16 cellular contexts compared by ENCODE assay signal in the genomic region with DNA sequence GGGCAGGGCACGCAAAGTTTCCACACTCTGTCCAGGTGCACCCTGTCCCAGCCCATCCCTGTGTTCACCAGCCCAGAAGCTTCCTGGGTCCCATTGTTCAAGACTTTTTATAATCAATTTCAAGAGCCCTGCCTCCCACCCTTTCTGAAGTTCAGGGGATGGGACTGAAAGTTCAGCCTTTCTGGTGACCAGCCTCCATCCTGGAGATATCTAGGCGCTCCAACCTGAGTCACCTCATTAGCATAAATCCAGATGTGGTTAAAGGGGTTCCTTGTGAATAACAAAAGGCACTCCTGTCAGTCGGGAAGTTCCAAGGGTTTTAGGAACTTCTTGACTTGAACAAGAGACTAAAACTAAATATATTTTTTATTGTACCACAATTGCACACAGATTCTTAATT. TPM values are rescaled to one million over a fixed set of nuclear protein-coding genes. Genes with fewer than 3 reads are reported as not detected.
DNase-seq lines count a peak whose midpoint lies in the region; ATAC-seq and TF ChIP-seq lines count a peak whose summit lies in the region.
"Had no signal": no experiment of that assay in that cellular context is flagged by ENCODE, and none has a peak within 500 bp of the region (broad histone marks: within the 10 kb centered on the region; RNA-seq: fewer than 3 reads in every experiment).

No MANE protein-coding gene starts in this region.

- H3K4me3 ChIP-seq in HCT116 (replicated peaks in 1 of 2; ENCODE audit: low read depth in 1 of 2, low read length in 2 of 2) = no peak overlapping the region
- H3K4me3 ChIP-seq in mesendoderm (ENCODE audit: low read length) = no peak overlapping the region
- H3K4me3 ChIP-seq: BLaER1 treated with 17β-estradiol and CSF1 and Interleukin-3, amounts not matched to agents 10 nM and 100 nM; MG63 had no signal

- no TSS peak for BruUV-seq in HCT116 (replicated peaks; lab: Mats Ljungman, UMichigan)

- H2AK5ac ChIP-seq in mesendoderm (ENCODE audit: low read length) = no peak overlapping the region

- WGBS in mesendoderm (ENCODE audit: extremely low coverage, insufficient coverage, low lambda C conversion rate) = no CpG with 5 or more reads among the region's 3 CpGs

- no peaks in the 10 kb centered on the region for H3K9me3 ChIP-seq in HCT116 (ENCODE audit: control insufficient read depth in 1 of 2, insufficient read depth in 1 of 2, low read depth in 1 of 2, low read length in 2 of 2)
- H3K9me3 ChIP-seq: BLaER1 treated with 17β-estradiol and CSF1 and Interleukin-3, amounts not matched to agents 10 nM and 100 nM; MG63 had no signal

- H3K4me1 ChIP-seq in HCT116 (ENCODE audit: control insufficient read depth in 1 of 2, insufficient read depth in 2 of 2, low read length in 2 of 2) (peaks cover 0 to 5% of the 10 kb centered on the region in 2 experiments; a peak in 1 of 4 replicates), mesendoderm (ENCODE audit: control insufficient read depth, low read depth, low read length) (no peaks in the 10 kb centered on the region)
- H3K4me1 ChIP-seq: BLaER1 treated with 17β-estradiol and CSF1 and Interleukin-3, amounts not matched to agents 10 nM and 100 nM had no signal

- H2BK5ac ChIP-seq in mesendoderm (ENCODE audit: low read length) = no peak overlapping the region

- H3K4me2 ChIP-seq in HCT116 (ENCODE audit: low read length) = no peak overlapping the region
- H3K4me2 ChIP-seq in mesendoderm (ENCODE audit: low read length) = no peak overlapping the region
- H3K4me2 ChIP-seq: BLaER1 treated with 17β-estradiol and CSF1 and Interleukin-3, amounts not matched to agents 10 nM and 100 nM had no signal

- H3K4ac ChIP-seq in mesendoderm (ENCODE audit: low read depth, low read length) = no peak overlapping the region

- H2BK120ac ChIP-seq in mesendoderm (ENCODE audit: low read depth, low read length) = no peak overlapping the region

- no peak overlapping the region for H3K23ac ChIP-seq in mesendoderm (ENCODE audit: low read length)

- H3K27ac ChIP-seq in HCT116 (ENCODE audit: low read depth, low read length) (no peak overlapping the region), mesendoderm (ENCODE audit: low read depth, low read length) (no peak overlapping the region)
- H3K27ac ChIP-seq: BLaER1 treated with 17β-estradiol and CSF1 and Interleukin-3, amounts not matched to agents 10 nM and 100 nM had no signal

- H3K36me3 ChIP-seq in HCT116 (ENCODE audit: control insufficient read depth in 1 of 2, insufficient read depth in 2 of 2, low read length in 2 of 2) = no peaks in the 10 kb centered on the region
- no peaks in the 10 kb centered on the region for H3K36me3 ChIP-seq in mesendoderm (ENCODE audit: control insufficient read depth, insufficient read depth, low read length)
- H3K36me3 ChIP-seq: BLaER1 treated with 17β-estradiol and CSF1 and Interleukin-3, amounts not matched to agents 10 nM and 100 nM; MG63 had no signal

- H2BK15ac ChIP-seq in mesendoderm (replicated peaks; ENCODE audit: low read depth) = no peak overlapping the region

- no peak for TF ChIP-seq RAD21 in HCT116 (IDR thresholded peaks at IDR 0.05; ENCODE audit: low read depth)

- ATAC-seq in HCT116 = no peak
- no peak for ATAC-seq in GM21515 (IDR thresholded peaks at IDR 0.05; ENCODE audit: unreplicated experiment)
- ATAC-seq in HG02884 (IDR thresholded peaks at IDR 0.05; ENCODE audit: unreplicated experiment) = no peak

- DNase-seq in EL (peak; percentile 16), HCT116 (ENCODE audit: low read depth, low spot score) (no peak), astrocyte of the hippocampus (ENCODE audit: low read depth, low spot score) (peak; percentile 4), mesendoderm (peak; percentile 2), cerebellar cortex (ENCODE audit: low spot score) (no peak), NCI-H2227 treated with DMSO at 0.1 percent for 48 hours (lab: John Stamatoyannopoulos, UW) (no peak)
- DNase-seq: DMS79 treated with DMSO at 0.1 percent for 48 hours, GOT3, NCI-H1048, NCI-H1436, NCI-H2029, Right ventricle myocardium superior had no signal

- no peak for TF ChIP-seq POLR2A in HCT116 (IDR thresholded peaks at IDR 0.05; ENCODE audit: borderline replicate concordance, extremely low read depth, insufficient read depth, insufficient read length)

- no peak overlapping the region for H4K5ac ChIP-seq in mesendoderm (ENCODE audit: low read length)

- H3K79me2 ChIP-seq in HCT116 (ENCODE audit: insufficient read depth, low read length) (no peaks in the 10 kb centered on the region), mesendoderm (ENCODE audit: control insufficient read depth, insufficient read depth, low read length) (no peaks in the 10 kb centered on the region)

- H3K79me1 ChIP-seq in mesendoderm (ENCODE audit: low read length) = no peaks in the 10 kb centered on the region

- H3K56ac ChIP-seq in mesendoderm (ENCODE audit: low read length) = no peak overlapping the region

- no peak overlapping the region for H3K18ac ChIP-seq in mesendoderm (ENCODE audit: low read length)

- POLR2A ChIA-PET in HCT116 (lab: Charles Lee) = no interaction called here

- RAD21 ChIA-PET in HCT116 (lab: Charles Lee; ENCODE audit: low non-redundant PET in 1 of 2, low total read pairs in 2 of 2, uncharacterized antibody in 2 of 2, unreplicated experiment in 2 of 2) = no interaction called here

- no peaks in the 10 kb centered on the region for H4K20me1 ChIP-seq in HCT116 (ENCODE audit: insufficient read depth)
- H4K20me1 ChIP-seq: BLaER1 treated with 17β-estradiol and CSF1 and Interleukin-3, amounts not matched to agents 10 nM and 100 nM had no signal

- H2AFZ ChIP-seq in HCT116 (ENCODE audit: low read depth, low read length, poor library complexity, severe bottlenecking) = peak overlapping the region; percentile 6

- H3K27me3 ChIP-seq in HCT116 (ENCODE audit: insufficient read depth, low read length) (no peaks in the 10 kb centered on the region), mesendoderm (ENCODE audit: insufficient read depth, low read length, poor library complexity) (no peaks in the 10 kb centered on the region)
- H3K27me3 ChIP-seq: BLaER1 treated with 17β-estradiol and CSF1 and Interleukin-3, amounts not matched to agents 10 nM and 100 nM; MG63 had no signal

- intact Hi-C loops in HCT116 (cut with micrococcal nuclease) = no loop called here

- no peaks in the 10 kb centered on the region for H3K9me2 ChIP-seq in HCT116 (ENCODE audit: insufficient read depth)

- TF ChIP-seq CTCF in HCT116 (IDR thresholded peaks at IDR 0.05 in 2 of 3, conservative IDR thresholded peaks at IDR 0.05 in 1 of 3; ENCODE audit: borderline replicate concordance in 1 of 3, insufficient read depth in 1 of 3, low read depth in 2 of 3, low read length in 2 of 3) = no peak

- H4K8ac ChIP-seq in mesendoderm (ENCODE audit: low read depth, low read length) = no peak overlapping the region

- CTCF ChIA-PET in HCT116 (lab: Charles Lee) = interaction anchor here (0.7 to 1.1 kb wide), 3 partner anchors 11 to 63 kb away, joined by 3 to 4 read pairs (median 3); no protein-coding TSS in a partner anchor

- H3K9ac ChIP-seq in HCT116 (ENCODE audit: low read length) = no peak overlapping the region
- H3K9ac ChIP-seq in mesendoderm (ENCODE audit: low read length) = no peak overlapping the region
- H3K9ac ChIP-seq: BLaER1 treated with 17β-estradiol and CSF1 and Interleukin-3, amounts not matched to agents 10 nM and 100 nM had no signal

TF ChIP-seq in HCT116, 20 proteins besides CTCF, POLR2A, EP300 and RAD21:
- TF ChIP-seq SIN3A (IDR thresholded peaks at IDR 0.05; ENCODE audit: low read depth) = no peak
- no peak for TF ChIP-seq EZH2 (IDR thresholded peaks at IDR 0.05)
- TF ChIP-seq EGR1 (IDR thresholded peaks at IDR 0.05; ENCODE audit: low read depth) = no peak
- TF ChIP-seq, protein P1, sequence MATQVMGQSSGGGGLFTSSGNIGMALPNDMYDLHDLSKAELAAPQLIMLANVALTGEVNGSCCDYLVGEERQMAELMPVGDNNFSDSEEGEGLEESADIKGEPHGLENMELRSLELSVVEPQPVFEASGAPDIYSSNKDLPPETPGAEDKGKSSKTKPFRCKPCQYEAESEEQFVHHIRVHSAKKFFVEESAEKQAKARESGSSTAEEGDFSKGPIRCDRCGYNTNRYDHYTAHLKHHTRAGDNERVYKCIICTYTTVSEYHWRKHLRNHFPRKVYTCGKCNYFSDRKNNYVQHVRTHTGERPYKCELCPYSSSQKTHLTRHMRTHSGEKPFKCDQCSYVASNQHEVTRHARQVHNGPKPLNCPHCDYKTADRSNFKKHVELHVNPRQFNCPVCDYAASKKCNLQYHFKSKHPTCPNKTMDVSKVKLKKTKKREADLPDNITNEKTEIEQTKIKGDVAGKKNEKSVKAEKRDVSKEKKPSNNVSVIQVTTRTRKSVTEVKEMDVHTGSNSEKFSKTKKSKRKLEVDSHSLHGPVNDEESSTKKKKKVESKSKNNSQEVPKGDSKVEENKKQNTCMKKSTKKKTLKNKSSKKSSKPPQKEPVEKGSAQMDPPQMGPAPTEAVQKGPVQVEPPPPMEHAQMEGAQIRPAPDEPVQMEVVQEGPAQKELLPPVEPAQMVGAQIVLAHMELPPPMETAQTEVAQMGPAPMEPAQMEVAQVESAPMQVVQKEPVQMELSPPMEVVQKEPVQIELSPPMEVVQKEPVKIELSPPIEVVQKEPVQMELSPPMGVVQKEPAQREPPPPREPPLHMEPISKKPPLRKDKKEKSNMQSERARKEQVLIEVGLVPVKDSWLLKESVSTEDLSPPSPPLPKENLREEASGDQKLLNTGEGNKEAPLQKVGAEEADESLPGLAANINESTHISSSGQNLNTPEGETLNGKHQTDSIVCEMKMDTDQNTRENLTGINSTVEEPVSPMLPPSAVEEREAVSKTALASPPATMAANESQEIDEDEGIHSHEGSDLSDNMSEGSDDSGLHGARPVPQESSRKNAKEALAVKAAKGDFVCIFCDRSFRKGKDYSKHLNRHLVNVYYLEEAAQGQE (IDR thresholded peaks at IDR 0.05; ENCODE audit: low read depth) = no peak
- TF ChIP-seq SP1 (IDR thresholded peaks at IDR 0.05; ENCODE audit: low read depth) = no peak

RNA-seq across cellular contexts. Expression of a gene that starts 48.4 kb away (rescaled TPM):
- total RNA-seq in HCT116 (2021; ENCODE audit: unreplicated experiment) = 46.2 TPM
- polyA plus RNA-seq in HCT116 (2012) = 18.3 and 26.1 TPM in 2 replicates
- 46.5 TPM for polyA plus RNA-seq in mesendoderm (2013, experiment 1 of 2)
- 49.2 TPM for polyA plus RNA-seq in mesendoderm (2013, experiment 2 of 2)

Comparison
In these comparisons a context has a peak if more than half of its experiments do, and no peak if none do; other contexts are left out.
1. DNase-seq: peak in EL (single experiment), astrocyte of the hippocampus (single experiment) and mesendoderm (single experiment); none in HCT116 (single experiment), cerebellar cortex (single experiment) and NCI-H2227 treated with DMSO at 0.1 percent for 48 hours (single experiment).